28 cellular contexts compared by ENCODE assay signal in genomic region chr3:40901298-40901697, GRCh38.
"Had no signal": no experiment of that assay in that cellular context is flagged by ENCODE, and none has a peak within 500 bp of the region (broad histone marks: within the 10 kb centered on the region; RNA-seq: fewer than 3 reads in every experiment).

No MANE protein-coding gene starts in this region.

- H3K9me3 ChIP-seq: neutrophil, prostate gland, sigmoid colon, suprapubic skin, tibial nerve had no signal

- H3K27me3 ChIP-seq: heart left ventricle, neutrophil, sigmoid colon, suprapubic skin, tibial nerve had no signal

- H3K4me1 Mint-ChIP-seq: activated CD4-positive, alpha-beta T cell treated with anti-CD3 and anti-CD28 coated beads, Interleukin-2, amount 10 ng/mL, durations not matched to agents 24 days and 14 days; mesothelial cell of epicardium; naive B cell; nephron progenitor cell had no signal

- H3K36me3 Mint-ChIP-seq: activated CD4-positive, alpha-beta memory T cell treated with anti-CD3 and anti-CD28 coated beads for 36 hours; naive B cell had no signal

- H3K4me3 ChIP-seq: heart left ventricle, prostate gland, sigmoid colon, smooth muscle cell, suprapubic skin, tibial nerve had no signal

- H3K4me1 ChIP-seq: heart left ventricle, prostate gland, sigmoid colon, suprapubic skin, tibial nerve had no signal

- H3K27ac Mint-ChIP-seq: activated CD4-positive, alpha-beta memory T cell treated with anti-CD3 and anti-CD28 coated beads for 36 hours; activated CD4-positive, alpha-beta T cell treated with anti-CD3 and anti-CD28 coated beads, Interleukin-2, amount 10 ng/mL, durations not matched to agents 24 days and 14 days; mesothelial cell of epicardium; nephron progenitor cell; T-helper 1 cell treated with Interleukin-12 subunit alpha and Interleukin-12 subunit beta and Interleukin-4 antibody, amounts not matched to agents 30 μg/mL and 1 μg/mL, for 36 hours had no signal

- DNase-seq: activated CD4-positive, alpha-beta memory T cell treated with anti-CD3 and anti-CD28 coated beads for 36 hours; activated CD4-positive, alpha-beta T cell treated with anti-CD3 and anti-CD28 coated beads, Interleukin-2, amount 10 ng/mL, durations not matched to agents 24 days and 14 days; activated CD4-positive, CD25-positive, alpha-beta regulatory T cell treated with anti-CD3 and anti-CD28 coated beads, Interleukin-2, amount 50 U/mL, for 72 hours; activated CD8-positive, alpha-beta memory T cell treated with anti-CD3 and anti-CD28 coated beads, Interleukin-2, amount 50 U/mL, for 4 hours; activated gamma-delta T cell; activated naive CD4-positive, alpha-beta T cell treated with anti-CD3 and anti-CD28 coated beads, Interleukin-2, amount 50 U/mL, for 16 hours; activated T-cell treated with anti-CD3 and anti-CD28 coated beads, Interleukin-2, amount 50 U/mL, for 1 hour; amniotic stem cell; caudate nucleus; foreskin fibroblast; heart left ventricle; left ventricle myocardium superior; mammary epithelial cell; naive B cell; nephron progenitor cell; retina; sigmoid colon; stimulated activated CD4-positive, alpha-beta T cell treated with anti-CD3 and anti-CD28 coated beads, Interleukin-15, amount 100 ng/mL, for 24 hours; stimulated activated naive CD4-positive, alpha-beta T cell; T-helper 9 cell had no signal

- H3K27ac ChIP-seq: heart left ventricle, neutrophil, prostate gland, sigmoid colon, suprapubic skin, tibial nerve had no signal

- H3K9me3 Mint-ChIP-seq: T-helper 1 cell treated with Interleukin-12 subunit alpha and Interleukin-12 subunit beta and Interleukin-4 antibody, amounts not matched to agents 30 μg/mL and 1 μg/mL, for 36 hours had no signal

- H3K4me2 ChIP-seq: smooth muscle cell had no signal

- H3K27me3 Mint-ChIP-seq: activated CD4-positive, alpha-beta memory T cell treated with anti-CD3 and anti-CD28 coated beads for 36 hours; activated CD4-positive, alpha-beta T cell treated with anti-CD3 and anti-CD28 coated beads, Interleukin-2, amount 10 ng/mL, durations not matched to agents 24 days and 14 days; naive B cell had no signal

- ATAC-seq: esophagus mucosa, heart left ventricle, left ventricle myocardium superior had no signal

- H3K36me3 ChIP-seq: heart left ventricle, neutrophil, prostate gland, sigmoid colon, suprapubic skin, tibial nerve had no signal

- H3K4me3 Mint-ChIP-seq: activated CD4-positive, alpha-beta memory T cell treated with anti-CD3 and anti-CD28 coated beads for 36 hours; activated CD4-positive, alpha-beta T cell treated with anti-CD3 and anti-CD28 coated beads, Interleukin-2, amount 10 ng/mL, durations not matched to agents 24 days and 14 days; mesothelial cell of epicardium; naive B cell; nephron progenitor cell; T-helper 1 cell treated with Interleukin-12 subunit alpha and Interleukin-12 subunit beta and Interleukin-4 antibody, amounts not matched to agents 30 μg/mL and 1 μg/mL, for 36 hours had no signal
